ENCODE assay signal across 8 cellular contexts in the genomic region with DNA sequence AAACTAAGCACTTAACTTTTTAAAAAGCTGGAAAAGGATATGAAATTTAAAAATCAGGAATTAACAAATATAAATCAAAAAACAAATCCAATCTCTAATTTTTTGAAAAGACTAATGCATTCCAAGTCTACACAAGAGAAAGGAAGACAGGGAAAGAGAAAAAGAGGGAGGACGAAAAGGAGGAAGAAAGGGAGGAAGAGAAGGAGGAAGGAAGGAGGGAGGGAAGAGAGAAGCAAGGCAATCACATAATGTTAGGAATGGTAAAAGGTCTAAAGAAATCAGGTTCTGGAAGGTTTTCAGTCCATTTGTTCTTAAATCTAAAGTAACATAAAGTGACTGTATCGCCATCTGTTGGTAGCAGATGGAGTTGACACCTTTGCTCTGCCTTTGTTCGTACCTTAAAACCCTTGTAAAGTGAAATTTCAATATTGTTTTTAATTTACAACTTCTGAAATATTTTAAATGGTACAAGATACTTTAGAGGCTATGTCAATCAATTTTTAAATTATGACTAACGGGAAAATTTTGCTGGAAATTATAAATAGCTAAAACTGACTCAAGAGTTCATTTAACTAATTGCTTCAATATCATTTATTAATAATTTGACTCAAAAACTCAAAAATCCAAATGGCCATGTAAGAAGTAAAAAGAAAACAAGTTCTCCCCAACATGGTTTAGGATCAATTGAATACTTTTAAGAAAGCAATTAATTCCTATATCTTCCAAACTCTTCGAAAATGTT. TPM values are rescaled to one million over a fixed set of nuclear protein-coding genes. Genes with fewer than 3 reads are reported as not detected.
DNase-seq lines count a peak whose midpoint lies in the region; ATAC-seq and TF ChIP-seq lines count a peak whose summit lies in the region.

No MANE protein-coding gene starts in this region.

- no peak overlapping the region for H3K4ac ChIP-seq in mesenchymal stem cell (ENCODE audit: low read depth in 1 of 2, low read length in 2 of 2)

- no peak overlapping the region for H2AK5ac ChIP-seq in mesenchymal stem cell (ENCODE audit: low read length, severe bottlenecking)

- H2BK12ac ChIP-seq in mesenchymal stem cell (ENCODE audit: low read length in 2 of 2) = no peak overlapping the region

- H3K36me3 Mint-ChIP-seq in Calu3 (ENCODE audit: insufficient read depth, unreplicated experiment) = no peaks in the 10 kb centered on the region

- H2BK15ac ChIP-seq in mesenchymal stem cell (ENCODE audit: low read depth, poor library complexity, severe bottlenecking) = no peak overlapping the region

- H3K27ac ChIP-seq in OCI-LY7 (ENCODE audit: low read depth, low read length, poor library complexity, severe bottlenecking) = no peak overlapping the region
- H3K27ac ChIP-seq in mammary epithelial cell (ENCODE audit: insufficient read depth, low read depth, low read length) = no peak overlapping the region
- no peak overlapping the region for H3K27ac ChIP-seq in mesenchymal stem cell (ENCODE audit: low read length, poor library complexity, severe bottlenecking)

- POLR2A ChIA-PET in OCI-LY7 (lab: Charles Lee) = no interaction called here

- H3K4me2 ChIP-seq in OCI-LY7 (ENCODE audit: low read length) (no peak overlapping the region), mammary epithelial cell (ENCODE audit: insufficient read depth, low read depth, low read length) (no peak overlapping the region), mesenchymal stem cell (ENCODE audit: low read length, poor library complexity, severe bottlenecking) (no peak overlapping the region)

- WGBS in mammary epithelial cell (ENCODE audit: low coverage, missing lambda C conversion rate) = 22% methylated on average over 5 of the region's 5 CpGs
- WGBS in mesenchymal stem cell = 4% methylated on average over 1 of the region's 5 CpGs

- intact Hi-C loops in Calu3 (cut with micrococcal nuclease; ENCODE audit: unreplicated experiment) = loop anchor here (1.0 to 10.0 kb wide), 2 partner anchors 170 to 297 kb away; no protein-coding TSS in a partner anchor
- intact Hi-C loops in OCI-LY7 (cut with micrococcal nuclease; ENCODE audit: unreplicated experiment) = loop anchor here (1.0 to 5.0 kb wide), 2 partner anchors 282 to 297 kb away; a partner anchor contains a TSS
- intact Hi-C loops in mammary epithelial cell (cut with micrococcal nuclease) = loop anchor here (1.0 kb wide), 1 partner anchor 297 kb away; no protein-coding TSS in a partner anchor

- no peak overlapping the region for H3K27ac Mint-ChIP-seq in Calu3 (ENCODE audit: unreplicated experiment)

- peaks cover 15% of the 10 kb centered on the region for H3K27me3 Mint-ChIP-seq in Calu3 (ENCODE audit: unreplicated experiment)

- H4K8ac ChIP-seq in mesenchymal stem cell (ENCODE audit: low read length) = no peak overlapping the region

- no peak overlapping the region for H3K18ac ChIP-seq in mesenchymal stem cell (ENCODE audit: low read depth in 1 of 2, low read length in 2 of 2)

- TF ChIP-seq CTCF in Calu3 (IDR thresholded peaks at IDR 0.05; ENCODE audit: unreplicated experiment) (peak; percentile 83), OCI-LY7 (conservative IDR thresholded peaks at IDR 0.05; ENCODE audit: low read length) (peak; percentile 95), mammary epithelial cell (conservative IDR thresholded peaks at IDR 0.05 in 1 of 2, IDR thresholded peaks at IDR 0.05 in 1 of 2; ENCODE audit: extremely low read depth in 1 of 2, insufficient read depth in 1 of 2, low read depth in 1 of 2, low read length in 2 of 2) (peak; percentile 69 to 75)

- no peak overlapping the region for H2BK120ac ChIP-seq in mesenchymal stem cell (ENCODE audit: low read depth, low read length)

- ATAC-seq in HG03139 (IDR thresholded peaks at IDR 0.05; ENCODE audit: unreplicated experiment) (no peak), GM19395 (IDR thresholded peaks at IDR 0.05; ENCODE audit: unreplicated experiment) (no peak)

- H3K9me3 Mint-ChIP-seq in Calu3 (ENCODE audit: low read depth, unreplicated experiment) = no peaks in the 10 kb centered on the region

- no peak overlapping the region for H2AFZ ChIP-seq in OCI-LY7 (ENCODE audit: low read length)
- no peak overlapping the region for H2AFZ ChIP-seq in mammary epithelial cell (ENCODE audit: low read depth, low read length)
- H2AFZ ChIP-seq in mesenchymal stem cell (ENCODE audit: low read depth, low read length) = no peak overlapping the region

- H3K4me3 ChIP-seq in H7 (ENCODE audit: insufficient read depth, low read depth, low read length) (no peak overlapping the region), OCI-LY7 (ENCODE audit: low read depth, low read length, poor library complexity, severe bottlenecking) (no peak overlapping the region), mammary epithelial cell (replicated peaks in 1 of 3; ENCODE audit: insufficient read depth in 1 of 3, low read depth in 2 of 3, low read length in 3 of 3) (no peak overlapping the region), mesenchymal stem cell (ENCODE audit: insufficient read depth in 1 of 2, low read depth in 1 of 2, low read length in 2 of 2) (no peak overlapping the region)

- no peaks in the 10 kb centered on the region for H3K4me1 Mint-ChIP-seq in Calu3 (ENCODE audit: low read depth, unreplicated experiment)

- H3K79me2 ChIP-seq in OCI-LY7 (ENCODE audit: insufficient read depth, low read depth, low read length) (no peaks in the 10 kb centered on the region), mammary epithelial cell (ENCODE audit: insufficient read depth, low read length) (no peaks in the 10 kb centered on the region)

- H3K36me3 ChIP-seq in H7 (replicated peaks; ENCODE audit: control insufficient read depth, insufficient read depth, low read length) = no peaks in the 10 kb centered on the region
- H3K36me3 ChIP-seq in OCI-LY7 (ENCODE audit: insufficient read depth, low read length) = no peaks in the 10 kb centered on the region
- no peaks in the 10 kb centered on the region for H3K36me3 ChIP-seq in mammary epithelial cell (ENCODE audit: insufficient read depth, low read length)
- no peaks in the 10 kb centered on the region for H3K36me3 ChIP-seq in mesenchymal stem cell (ENCODE audit: control insufficient read depth in 1 of 2, insufficient read depth in 2 of 2, low read depth in 1 of 2, low read length in 2 of 2)

- peak; percentile 30 for DNase-seq in Calu3
- DNase-seq in H7 = peak; percentile 34
- peak; percentile 63 for DNase-seq in OCI-LY7 (ENCODE audit: low spot score)
- peak; percentile 24 for DNase-seq in mammary epithelial cell
- DNase-seq in mesenchymal stem cell = peak; percentile 40
- DNase-seq in NCI-H1436 (lab: John Stamatoyannopoulos, UW) = no peak

- no peak overlapping the region for H3K4me3 Mint-ChIP-seq in Calu3 (ENCODE audit: low read depth, unreplicated experiment)

- H3K9me3 ChIP-seq in OCI-LY7 (ENCODE audit: low read length) (no peaks in the 10 kb centered on the region), mammary epithelial cell (replicated peaks; ENCODE audit: insufficient read depth, low read length) (no peaks in the 10 kb centered on the region), mesenchymal stem cell (ENCODE audit: control insufficient read depth, low read length) (peaks cover 9% of the 10 kb centered on the region)

- H3K27me3 ChIP-seq in H7 (ENCODE audit: control insufficient read depth, insufficient read depth, low read length) (no peaks in the 10 kb centered on the region), mammary epithelial cell (ENCODE audit: insufficient read depth, low read length) (no peaks in the 10 kb centered on the region), mesenchymal stem cell (ENCODE audit: control insufficient read depth in 1 of 2, insufficient read depth in 1 of 2, low read length in 2 of 2) (peaks cover 0 to 10% of the 10 kb centered on the region in 2 experiments)

- in situ Hi-C loops in mammary epithelial cell (cut with MboI; ENCODE audit: low sequenced_read_pairs in 2 of 2) = loop anchor here in 1 of 2 donors (25.0 kb wide), 1 partner anchor 287 kb away; a partner anchor contains a TSS

- no peaks in the 10 kb centered on the region for H3K79me1 ChIP-seq in mesenchymal stem cell (replicated peaks; ENCODE audit: low read length, poor library complexity, severe bottlenecking)

- CTCF ChIA-PET in Calu3 (lab: Charles Lee) = interaction anchor here (0.6 kb wide), 2 partner anchors 299 to 1836 kb away, joined by 3 read pairs; no protein-coding TSS in a partner anchor
- CTCF ChIA-PET in OCI-LY7 (lab: Charles Lee; ENCODE audit: unreplicated experiment) = no interaction called here
- CTCF ChIA-PET in mammary epithelial cell (lab: Charles Lee; ENCODE audit: low non-redundant PET) = interaction anchor here (0.6 kb wide), 1 partner anchor 310 kb away, joined by 4 read pairs; no protein-coding TSS in a partner anchor

- dilution Hi-C loops in mammary epithelial cell (cut with HindIII; ENCODE audit: low sequenced_read_pairs) = no loop called here

- no TSS peak for BruUV-seq in Calu3 (replicated peaks; lab: Mats Ljungman, UMichigan)
- BruUV-seq in OCI-LY7 (replicated peaks; lab: Mats Ljungman, UMichigan) = no TSS peak
- BruUV-seq in mammary epithelial cell (replicated peaks; lab: Mats Ljungman, UMichigan) = no TSS peak

- H2BK5ac ChIP-seq in mesenchymal stem cell (ENCODE audit: low read depth, low read length, poor library complexity, severe bottlenecking) = no peak overlapping the region

- no peak overlapping the region for H3K9ac ChIP-seq in mammary epithelial cell (ENCODE audit: insufficient read depth, low read length)
- no peak overlapping the region for H3K9ac ChIP-seq in mesenchymal stem cell (ENCODE audit: low read length)

- H4K20me1 ChIP-seq in OCI-LY7 (ENCODE audit: insufficient read depth, low read length) (no peaks in the 10 kb centered on the region; the same call in 1 of the 2 replicates), mammary epithelial cell (ENCODE audit: insufficient read depth, low read length) (no peaks in the 10 kb centered on the region)

- H3K4me1 ChIP-seq in OCI-LY7 (ENCODE audit: insufficient read depth, low read length, poor library complexity, severe bottlenecking) (no peaks in the 10 kb centered on the region), mammary epithelial cell (ENCODE audit: insufficient read depth, low read length) (no peaks in the 10 kb centered on the region), mesenchymal stem cell (ENCODE audit: control insufficient read depth, insufficient read depth, low read depth, low read length) (no peaks in the 10 kb centered on the region)

- H3K14ac ChIP-seq in mesenchymal stem cell (ENCODE audit: low read length in 2 of 2) = no peak overlapping the region

- no peaks in the 10 kb centered on the region for H3K9me2 ChIP-seq in OCI-LY7 (ENCODE audit: insufficient read depth, low read length)

- H4K91ac ChIP-seq in mesenchymal stem cell (ENCODE audit: low read length) = no peak overlapping the region

- H3K23ac ChIP-seq in mesenchymal stem cell (ENCODE audit: low read length in 2 of 2) = no peak overlapping the region

RNA-seq across cellular contexts. Expression of a gene that starts 20.4 kb away (rescaled TPM):
- 1.0 and 1.4 TPM in 2 replicates for total RNA-seq in Calu3 (2022)
- total RNA-seq in H7 (2014; rRNA removed; shearing (Covaris generic)) = 1.6 and 1.8 TPM in 2 replicates
- 0.33 and 0.98 TPM in 2 replicates for total RNA-seq in OCI-LY7 (2014; rRNA removed; shearing (Covaris generic))
- total RNA-seq in OCI-LY7 (2022) = 2.5 and 2.8 TPM in 2 replicates
- total RNA-seq in mammary epithelial cell = 1 to 10 TPM; 1.3 to 3.2 TPM
- 0.11 TPM for polyA plus RNA-seq in mammary epithelial cell
- polyA minus RNA-seq in mammary epithelial cell = not detected
- 0.22 TPM for polyA plus RNA-seq in mesenchymal stem cell (2013, experiment 1 of 2)
- 0.42 TPM for polyA plus RNA-seq in mesenchymal stem cell (2013, experiment 2 of 2)
